Comparison of ENCODE assay signal across 24 cellular contexts in genomic region chr5:30540150-30540549, GRCh38.
DNase-seq lines count a peak whose midpoint lies in the region; ATAC-seq and TF ChIP-seq lines count a peak whose summit lies in the region.
"Had no signal": no experiment of that assay in that cellular context is flagged by ENCODE, and none has a peak within 500 bp of the region (broad histone marks: within the 10 kb centered on the region; RNA-seq: fewer than 3 reads in every experiment).

No MANE protein-coding gene starts in this region.

- peaks cover 18% of the 10 kb centered on the region for H3K4me1 Mint-ChIP-seq in MCF 10A (ENCODE audit: insufficient read depth, unreplicated experiment)
- H3K4me1 Mint-ChIP-seq: CD14-positive monocyte; CD4-positive, alpha-beta memory T cell; CD4-positive, CD25-positive, alpha-beta regulatory T cell; CD8-positive, alpha-beta memory T cell had no signal

- no peak for DNase-seq in MCF 10A (ENCODE audit: unreplicated experiment)
- DNase-seq in breast epithelium (ENCODE audit: low spot score in 2 of 2) = no peak
- DNase-seq in ELF-1 (ENCODE audit: low read depth, low spot score) = peak; percentile 13
- DNase-seq in islet precursor cell = peak; percentile 50
- DNase-seq in upper lobe of right lung = no peak
- DNase-seq in AG08396 (ENCODE audit: low spot score) = no peak
- DNase-seq: BE2C; C1 segment of cervical spinal cord; CD4-positive, alpha-beta memory T cell; CD4-positive, CD25-positive, alpha-beta regulatory T cell; CD8-positive, alpha-beta memory T cell; COR-L47; DMS 273 treated with DMSO at 0.1 percent for 48 hours; DMS153; DMS53; DMS79; DND-41; EL; GF-D8 had no signal

- ATAC-seq in upper lobe of right lung = peak; percentile 11
- ATAC-seq in GM18505 (IDR thresholded peaks at IDR 0.05; ENCODE audit: unreplicated experiment) = no peak
- ATAC-seq: A549 had no signal

- no peaks in the 10 kb centered on the region for H3K36me3 Mint-ChIP-seq in MCF 10A (ENCODE audit: insufficient read depth, unreplicated experiment)
- H3K36me3 Mint-ChIP-seq: CD14-positive monocyte; CD4-positive, alpha-beta memory T cell; CD4-positive, CD25-positive, alpha-beta regulatory T cell; CD8-positive, alpha-beta memory T cell had no signal

- H3K27me3 ChIP-seq in breast epithelium = no peaks in the 10 kb centered on the region
- no peaks in the 10 kb centered on the region for H3K27me3 ChIP-seq in upper lobe of right lung
- H3K27me3 ChIP-seq: BE2C, BLaER1 had no signal

- H3K9me3 ChIP-seq in breast epithelium (peaks cover 7 to 15% of the 10 kb centered on the region in 2 donors), upper lobe of right lung (no peaks in the 10 kb centered on the region)
- H3K9me3 ChIP-seq: BE2C, BLaER1 had no signal

- TF ChIP-seq POLR2A in breast epithelium (IDR thresholded peaks at IDR 0.05) (no peak), GM18505 (IDR thresholded peaks at IDR 0.05; ENCODE audit: borderline replicate concordance, extremely low read depth, insufficient read depth, insufficient read length) (no peak)

- H3K27me3 Mint-ChIP-seq in MCF 10A (ENCODE audit: insufficient read depth, unreplicated experiment) = no peaks in the 10 kb centered on the region
- H3K27me3 Mint-ChIP-seq: CD4-positive, alpha-beta memory T cell; CD4-positive, CD25-positive, alpha-beta regulatory T cell; CD8-positive, alpha-beta memory T cell had no signal

- POLR2A ChIA-PET in MCF 10A (lab: Yijun Ruan, JAX) = no interaction called here

- no peak for TF ChIP-seq CTCF in MCF 10A (IDR thresholded peaks at IDR 0.05; ENCODE audit: unreplicated experiment)
- no peak for TF ChIP-seq CTCF in breast epithelium (IDR thresholded peaks at IDR 0.05)
- no peak for TF ChIP-seq CTCF in upper lobe of right lung (IDR thresholded peaks at IDR 0.05)

- no TSS peak for BruUV-seq in MCF 10A (replicated peaks; lab: Mats Ljungman, UMichigan)

- H3K4me1 ChIP-seq in breast epithelium = no peaks in the 10 kb centered on the region
- H3K4me1 ChIP-seq in upper lobe of right lung = no peaks in the 10 kb centered on the region
- H3K4me1 ChIP-seq: A549, BE2C, BLaER1 had no signal

- CTCF ChIA-PET in MCF 10A (lab: Yijun Ruan, JAX) = interaction anchor here (0.6 kb wide), 1 partner anchor 188 kb away, joined by 3 read pairs; no protein-coding TSS in a partner anchor

- H3K4me3 Mint-ChIP-seq in MCF 10A (ENCODE audit: unreplicated experiment) = no peak overlapping the region
- H3K4me3 Mint-ChIP-seq: CD14-positive monocyte; CD4-positive, alpha-beta memory T cell; CD4-positive, CD25-positive, alpha-beta regulatory T cell; CD8-positive, alpha-beta memory T cell had no signal

- no peak overlapping the region for H3K27ac ChIP-seq in breast epithelium
- no peak overlapping the region for H3K27ac ChIP-seq in upper lobe of right lung
- H3K27ac ChIP-seq: 22Rv1, A549, BLaER1 had no signal

- no peak overlapping the region for H3K4me3 ChIP-seq in breast epithelium
- H3K4me3 ChIP-seq in upper lobe of right lung = no peak overlapping the region
- H3K4me3 ChIP-seq: A549, BLaER1 had no signal

- peaks cover 28% of the 10 kb centered on the region for H3K9me3 Mint-ChIP-seq in MCF 10A (ENCODE audit: unreplicated experiment)

- intact Hi-C loops in MCF 10A (cut with micrococcal nuclease) (no loop called here), breast epithelium (cut with DNase I; ENCODE audit: low total_unique reads) (no loop called here), upper lobe of right lung (cut with DNase I) (no loop called here)

- H3K36me3 ChIP-seq in breast epithelium (no peaks in the 10 kb centered on the region), upper lobe of right lung (no peaks in the 10 kb centered on the region)
- H3K36me3 ChIP-seq: BE2C, BLaER1 had no signal

- H3K27ac Mint-ChIP-seq in MCF 10A (ENCODE audit: low read depth, unreplicated experiment) = peak overlapping the region; percentile 79
- H3K27ac Mint-ChIP-seq: CD14-positive monocyte; CD4-positive, alpha-beta memory T cell; CD4-positive, CD25-positive, alpha-beta regulatory T cell; CD8-positive, alpha-beta memory T cell had no signal

Comparison
In these comparisons a context has a peak if more than half of its experiments do, and no peak if none do; other contexts are left out.
1. DNase-seq: peak in ELF-1 (single experiment) and islet precursor cell (single experiment); none in MCF 10A (single experiment), breast epithelium (0 of 2), upper lobe of right lung (single experiment) and AG08396 (single experiment).